Comparison of ENCODE assay signal across 20 cellular contexts in genomic region chr7:72308986-72309385, GRCh38.
DNase-seq lines count a peak whose midpoint lies in the region; ATAC-seq and TF ChIP-seq lines count a peak whose summit lies in the region.
"Had no signal": no experiment of that assay in that cellular context is flagged by ENCODE, and none has a peak within 500 bp of the region (broad histone marks: within the 10 kb centered on the region; RNA-seq: fewer than 3 reads in every experiment).

No MANE protein-coding gene starts in this region.

- H3K9me3 ChIP-seq in lower lobe of right lung: no peaks in the 10 kb centered on the region
- H3K9me3 ChIP-seq: BE2C, BLaER1 had no signal

- H3K27me3 ChIP-seq in lower lobe of right lung (ENCODE audit: low read depth): no peaks in the 10 kb centered on the region
- H3K27me3 ChIP-seq: BE2C, BLaER1 had no signal

- no peak overlapping the region for H3K27ac ChIP-seq in lower lobe of right lung
- H3K27ac ChIP-seq: BLaER1 had no signal

- H3K36me3 ChIP-seq in lower lobe of right lung: no peaks in the 10 kb centered on the region
- H3K36me3 ChIP-seq: BE2C, BLaER1 had no signal

- TF ChIP-seq CTCF in lower lobe of right lung (IDR thresholded peaks at IDR 0.05): no peak

- ATAC-seq in GM21717 (IDR thresholded peaks at IDR 0.05; ENCODE audit: unreplicated experiment): no peak
- no peak for ATAC-seq in lower lobe of right lung

- intact Hi-C loops in lower lobe of right lung (cut with DNase I): no loop called here

- no peaks in the 10 kb centered on the region for H3K4me1 ChIP-seq in lower lobe of right lung
- H3K4me1 ChIP-seq: BE2C, BLaER1 had no signal

- no peak overlapping the region for H3K4me3 ChIP-seq in lower lobe of right lung
- H3K4me3 ChIP-seq: BLaER1 had no signal

- peak; percentile 84 for DNase-seq in cerebellar cortex (ENCODE audit: low spot score)
- peak; percentile 62 for DNase-seq in cerebellum (ENCODE audit: low spot score)
- DNase-seq in NCI-H2227 (lab: John Stamatoyannopoulos, UW; ENCODE audit: unreplicated experiment): no peak
- DNase-seq in lower lobe of right lung: no peak
- DNase-seq: 8988T; ACHN; BE2C; CD4-positive, alpha-beta memory T cell; CD4-positive, CD25-positive, alpha-beta regulatory T cell; CD8-positive, alpha-beta memory T cell; COR-L47; DMS 273 treated with DMSO at 0.1 percent for 48 hours; DMS153; DMS53; DMS79; DND-41; EL; GF-D8 had no signal

Comparison
In these comparisons a context has a peak if more than half of its experiments do, and no peak if none do; other contexts are left out.
1. DNase-seq: peak in cerebellar cortex (single experiment) and cerebellum (single experiment); none in NCI-H2227 (single experiment) and lower lobe of right lung (single experiment).